In genomic region chr2:197695206-197695605, GRCh38 we compare ENCODE assay signal across 2 cellular contexts. TPM values are rescaled to one million over a fixed set of nuclear protein-coding genes. Genes with fewer than 3 reads are reported as not detected.
"Had no signal": no experiment of that assay in that cellular context is flagged by ENCODE, and none has a peak within 500 bp of the region (broad histone marks: within the 10 kb centered on the region; RNA-seq: fewer than 3 reads in every experiment).

No MANE protein-coding gene starts in this region.

RNA-seq across cellular contexts. Expression of gene RFTN2, which starts 19.8 kb away (rescaled TPM):
- total RNA-seq: G401, GM12878 had no signal
